8 cellular contexts compared by ENCODE assay signal in the genomic region with DNA sequence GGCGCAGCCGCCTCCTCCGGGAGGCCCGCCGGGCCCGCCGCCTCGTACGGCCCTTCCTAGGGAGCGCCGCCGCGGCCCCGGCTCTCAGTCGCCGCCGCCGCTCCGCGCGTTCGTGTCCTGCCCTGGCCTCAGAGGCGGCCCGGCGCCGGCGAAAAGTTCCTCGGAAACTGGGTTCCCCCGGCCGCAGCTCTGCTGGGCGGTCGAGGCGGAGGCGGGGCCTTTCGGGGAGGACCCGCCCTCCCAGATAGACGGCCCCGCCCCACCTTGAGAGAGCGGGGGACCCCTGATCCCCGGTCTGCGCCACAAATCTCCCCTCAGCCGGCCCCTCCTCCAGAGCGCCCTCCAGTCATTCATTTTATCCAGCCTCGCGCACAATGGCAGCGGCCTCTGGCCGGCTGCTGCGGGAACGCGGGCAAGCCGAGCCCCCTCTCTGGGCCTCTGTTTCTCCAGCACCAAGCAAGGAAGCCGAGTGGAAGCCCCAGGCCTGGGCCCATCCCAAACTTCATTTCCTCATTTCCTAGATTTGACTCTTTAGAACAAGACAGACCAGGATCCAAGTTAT. TPM values are rescaled to one million over a fixed set of nuclear protein-coding genes. Genes with fewer than 3 reads are reported as not detected.
DNase-seq lines count a peak whose midpoint lies in the region; ATAC-seq and TF ChIP-seq lines count a peak whose summit lies in the region.

Gene SREBF1, minus strand, starts transcription at position 169 of the 562 bp plus-strand sequence. CDS start 169 bp downstream, outside the sequence.

- peaks cover 24 to 41% of the 10 kb centered on the region in 2 donors for H3K4me1 ChIP-seq in lung (ENCODE audit: control insufficient read depth in 2 of 2, insufficient read depth in 2 of 2, low read length in 2 of 2)

- H3K27ac ChIP-seq in KOPT-K1 (ENCODE audit: low read depth, low read length, poor library complexity, severe bottlenecking) (peak within 1 kb of the TSS; percentile 99), lung (ENCODE audit: low read depth in 1 of 2, low read length in 1 of 2) (peak within 1 kb of the TSS; percentile 98 to 100)

- H3K9me3 ChIP-seq in KOPT-K1 (ENCODE audit: insufficient read depth, low read length, poor library complexity, severe bottlenecking) (no peaks in the 10 kb centered on the region), lung (ENCODE audit: control insufficient read depth in 2 of 2, insufficient read depth in 1 of 2, low read length in 1 of 2) (no peaks in the 10 kb centered on the region)

- intact Hi-C loops in activated CD4-positive, alpha-beta T cell treated with anti-CD3 and anti-CD28 coated beads, Interleukin-2, amount 10 ng/mL, durations not matched to agents 24 days and 14 days (cut with micrococcal nuclease): loop anchor here (1.0 to 5.0 kb wide), 4 partner anchors 12 to 480 kb away; partner anchors contain the start of gene SMCR8

- peak within 1 kb of the TSS; percentile 74 for H3K4me3 ChIP-seq in lung

- DNase-seq in GM03348 (ENCODE audit: low spot score): peak; percentile 87
- peak; percentile 91 for DNase-seq in activated CD4-positive, alpha-beta T cell treated with anti-CD3 and anti-CD28 coated beads, Interleukin-2, amount 10 ng/mL, durations not matched to agents 24 days and 14 days
- DNase-seq in ecto neural progenitor cell (ENCODE audit: low spot score): peak; percentile 91
- DNase-seq in lung (ENCODE audit: low spot score): no peak
- DNase-seq in stimulated activated CD8-positive, alpha-beta memory T cell treated with anti-CD3 and anti-CD28 coated beads, Interleukin-12 subunit alpha, Interleukin-12 subunit beta, amount 100 ng/mL, for 4 hours (ENCODE audit: low read depth): peak; percentile 55
- no peak for DNase-seq in COR-L47 (lab: John Stamatoyannopoulos, UW)

- peak within 1 kb of the TSS; percentile 98 for H3K4me3 Mint-ChIP-seq in activated CD4-positive, alpha-beta T cell treated with anti-CD3 and anti-CD28 coated beads, Interleukin-2, amount 10 ng/mL, durations not matched to agents 24 days and 14 days

- H3K27me3 ChIP-seq in lung (ENCODE audit: control insufficient read depth, insufficient read depth): no peaks in the 10 kb centered on the region

- peaks cover 26% of the 10 kb centered on the region for H3K36me3 Mint-ChIP-seq in activated CD4-positive, alpha-beta T cell treated with anti-CD3 and anti-CD28 coated beads, Interleukin-2, amount 10 ng/mL, durations not matched to agents 24 days and 14 days (ENCODE audit: low read depth)

- ATAC-seq in GM21717 (IDR thresholded peaks at IDR 0.05; ENCODE audit: unreplicated experiment): peak; percentile 29
- peak; percentile 10 for ATAC-seq in lung (ENCODE audit: insufficient read depth, low FRiP score)

- TF ChIP-seq CTCF in lung (IDR thresholded peaks at IDR 0.05; ENCODE audit: control extremely low read depth, extremely low read depth): no peak

- 2% methylated on average over 43 to 52 of the region's 52 CpGs for WGBS in lung, 2 donors

- peaks cover 66% of the 10 kb centered on the region for H3K4me1 Mint-ChIP-seq in activated CD4-positive, alpha-beta T cell treated with anti-CD3 and anti-CD28 coated beads, Interleukin-2, amount 10 ng/mL, durations not matched to agents 24 days and 14 days

- H3K9me3 Mint-ChIP-seq in activated CD4-positive, alpha-beta T cell treated with anti-CD3 and anti-CD28 coated beads, Interleukin-2, amount 10 ng/mL, durations not matched to agents 24 days and 14 days: no peaks in the 10 kb centered on the region

- peaks cover 18% of the 10 kb centered on the region for H3K36me3 ChIP-seq in KOPT-K1 (ENCODE audit: insufficient read depth, low read length)
- H3K36me3 ChIP-seq in lung (ENCODE audit: control insufficient read depth in 2 of 2, insufficient read depth in 2 of 2, low read length in 2 of 2): peaks cover 0 to 1% of the 10 kb centered on the region in 2 donors

- H3K27me3 Mint-ChIP-seq in activated CD4-positive, alpha-beta T cell treated with anti-CD3 and anti-CD28 coated beads, Interleukin-2, amount 10 ng/mL, durations not matched to agents 24 days and 14 days: no peaks in the 10 kb centered on the region

- peak within 1 kb of the TSS; percentile 95 for H3K27ac Mint-ChIP-seq in activated CD4-positive, alpha-beta T cell treated with anti-CD3 and anti-CD28 coated beads, Interleukin-2, amount 10 ng/mL, durations not matched to agents 24 days and 14 days

RNA-seq across cellular contexts. Expression of gene SREBF1, which starts in this region (rescaled TPM):
- total RNA-seq in activated CD4-positive, alpha-beta T cell treated with anti-CD3 and anti-CD28 coated beads, Interleukin-2, amount 10 ng/mL, durations not matched to agents 24 days and 14 days: 154 and 171 TPM in 2 replicates
- total RNA-seq in lung: 100 to 1,000 TPM in 1 of 2 donors, 10 to 100 TPM in 1; 84.6 to 134 TPM
- polyA plus RNA-seq in lung: 10 to 100 TPM; 68.4 to 76.8 TPM

Comparison
In these comparisons a context has a peak if more than half of its experiments do, and no peak if none do; other contexts are left out.
1. DNase-seq: peak in GM03348 (single experiment), activated CD4-positive, alpha-beta T cell treated with anti-CD3 and anti-CD28 coated beads, Interleukin-2, amount 10 ng/mL, durations not matched to agents 24 days and 14 days (single experiment), ecto neural progenitor cell (single experiment) and stimulated activated CD8-positive, alpha-beta memory T cell treated with anti-CD3 and anti-CD28 coated beads, Interleukin-12 subunit alpha, Interleukin-12 subunit beta, amount 100 ng/mL, for 4 hours (single experiment); none in lung (single experiment) and COR-L47 (single experiment).